Comparison of ENCODE assay signal across 1 cellular context in the genomic region with DNA sequence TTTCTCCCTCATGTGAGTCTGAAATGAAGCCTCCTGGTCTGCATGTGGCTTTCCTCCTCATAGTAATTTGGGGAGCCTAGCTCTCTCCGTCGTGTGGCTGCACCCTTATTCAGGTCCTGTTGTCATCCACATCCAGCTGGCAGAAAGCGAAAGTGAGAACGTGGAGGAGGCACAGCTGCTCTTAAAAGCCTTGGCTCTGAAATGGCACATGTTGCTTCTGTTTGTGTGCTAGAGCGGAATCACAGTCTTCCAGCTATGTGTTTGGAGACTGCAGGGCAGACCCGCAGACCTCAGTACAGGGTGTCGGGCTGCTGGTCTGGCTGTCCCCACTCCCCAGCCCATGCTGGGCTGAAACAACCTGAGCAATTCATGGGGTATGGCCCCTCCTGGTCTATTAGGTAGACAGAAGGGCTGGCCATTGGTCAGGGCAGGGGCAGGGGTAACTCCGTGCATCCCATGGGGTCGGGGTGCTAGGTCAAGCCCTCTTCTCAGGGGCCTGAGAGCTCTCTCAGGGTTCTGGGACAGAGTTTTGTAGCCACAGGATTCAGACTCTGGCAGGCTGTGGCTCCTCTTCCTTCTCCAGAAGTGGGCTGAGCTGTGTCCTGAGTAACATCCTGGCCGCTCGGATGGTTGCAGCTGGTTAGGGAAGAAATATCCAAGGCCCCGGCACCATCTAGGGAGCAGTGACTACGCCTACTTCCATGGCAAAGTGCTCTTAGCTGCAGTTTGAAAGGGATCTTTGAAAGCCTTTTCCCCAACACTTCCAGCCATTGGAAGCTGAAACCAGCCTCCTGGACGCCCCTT.
TF ChIP-seq lines count a peak whose summit lies in the region.

No MANE protein-coding gene starts in this region.

TF ChIP-seq in HepG2, 621 proteins besides CTCF, POLR2A, EP300 and RAD21:
- no peak for TF ChIP-seq ZNF510 (CRISPR knock-in tag; IDR thresholded peaks at IDR 0.05; ENCODE audit: low read depth)
- no peak for TF ChIP-seq ZNF691 (CRISPR knock-in tag; IDR thresholded peaks at IDR 0.05; ENCODE audit: borderline replicate concordance, low read depth)
- TF ChIP-seq CEBPG (CRISPR knock-in tag; IDR thresholded peaks at IDR 0.05), result no peak
- TF ChIP-seq TSC22D2 (CRISPR knock-in tag; IDR thresholded peaks at IDR 0.05; ENCODE audit: borderline replicate concordance), result no peak
